ENCODE assay signal across 24 cellular contexts in the genomic region with DNA sequence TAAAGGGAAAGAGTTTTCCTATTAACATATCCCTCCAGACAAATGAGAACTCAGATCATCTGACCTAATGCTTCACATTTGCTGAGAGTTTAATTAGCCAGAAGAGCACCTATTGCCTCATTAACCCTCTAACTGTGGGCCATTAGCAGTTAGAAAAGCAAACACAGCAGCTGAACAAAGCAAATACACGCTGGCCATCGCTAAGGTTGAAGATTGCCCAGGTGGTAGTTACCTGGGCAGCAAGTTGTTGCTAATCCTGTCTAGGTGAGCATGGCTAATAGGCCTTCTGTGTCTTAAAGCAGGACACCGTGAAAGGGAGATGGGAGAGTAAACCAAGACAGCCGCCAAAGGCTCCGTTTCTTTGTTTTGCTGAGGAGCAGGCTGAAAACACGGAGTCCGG. TPM values are rescaled to one million over a fixed set of nuclear protein-coding genes. Genes with fewer than 3 reads are reported as not detected.
A peak's percentile ranks its signal among the peaks of the same experiment; 100 is the strongest.
DNase-seq lines count a peak whose midpoint lies in the region; ATAC-seq and TF ChIP-seq lines count a peak whose summit lies in the region.
"Had no signal": no experiment of that assay in that cellular context is flagged by ENCODE, and none has a peak within 500 bp of the region (broad histone marks: within the 10 kb centered on the region; RNA-seq: fewer than 3 reads in every experiment).

No MANE protein-coding gene starts in this region.

- H3K27me3 Mint-ChIP-seq in H9 (ENCODE audit: low read depth), result no peaks in the 10 kb centered on the region; the same call in none of the 2 replicates

- no peak overlapping the region for H4K91ac ChIP-seq in H9 (ENCODE audit: insufficient read length, low read depth, low read length)

- H3K27ac ChIP-seq in vagina (no peak overlapping the region), H9 (ENCODE audit: insufficient read length, low read depth, low read length) (no peak overlapping the region)
- H3K27ac ChIP-seq: colonic mucosa, SK-N-MC, suprapubic skin had no signal

- H2BK15ac ChIP-seq in H9 (ENCODE audit: low read depth, low read length), result no peak overlapping the region

- intact Hi-C loops in left colon (cut with DNase I, micrococcal nuclease) (no loop called here), vagina (cut with DNase I) (no loop called here)

- H3K36me3 Mint-ChIP-seq in H9 (ENCODE audit: insufficient read depth in 1 of 3, low read depth in 3 of 3), result no peaks in the 10 kb centered on the region; a peak in 2 of 7 replicates

- no peaks in the 10 kb centered on the region for H3K23me2 ChIP-seq in H9 (ENCODE audit: insufficient read length, low read depth, low read length, poor library complexity, severe bottlenecking)

- no peaks in the 10 kb centered on the region for H4K20me1 ChIP-seq in H9 (ENCODE audit: control insufficient read depth, insufficient read depth, insufficient read length)

- no CpG with 5 or more reads among the region's 7 CpGs for WGBS in H9 (ENCODE audit: extremely low coverage, insufficient read length, low lambda C conversion rate)

- H3K4me2 ChIP-seq in H9 (ENCODE audit: insufficient read depth, insufficient read length, low read length), result no peak overlapping the region

- H3K27ac Mint-ChIP-seq in H9, result no peak overlapping the region
- H3K27ac Mint-ChIP-seq: nephron progenitor cell had no signal

- H3K4ac ChIP-seq in H9 (ENCODE audit: low read depth, low read length), result no peak overlapping the region

- TF ChIP-seq POLR2A in vagina (IDR thresholded peaks at IDR 0.05), result no peak

- no peak overlapping the region for H4K8ac ChIP-seq in H9 (replicated peaks; ENCODE audit: insufficient read length, low read depth, low read length)

- H2BK20ac ChIP-seq in H9 (ENCODE audit: low read depth, low read length, poor library complexity, severe bottlenecking), result no peak overlapping the region

- no peak overlapping the region for H3T11ph ChIP-seq in H9 (ENCODE audit: low read length)

- H3K4me1 ChIP-seq in vagina (no peaks in the 10 kb centered on the region), H9 (ENCODE audit: insufficient read depth, low read length) (no peaks in the 10 kb centered on the region)
- H3K4me1 ChIP-seq: colonic mucosa had no signal

- no peak overlapping the region for H3K4me3 Mint-ChIP-seq in H9
- H3K4me3 Mint-ChIP-seq: nephron progenitor cell had no signal

- H3K9me3 ChIP-seq in vagina, result no peaks in the 10 kb centered on the region
- H3K9me3 ChIP-seq in H9 (ENCODE audit: control insufficient read depth, low read depth, low read length), result no peaks in the 10 kb centered on the region
- H3K9me3 ChIP-seq: colonic mucosa, suprapubic skin had no signal

- no peaks in the 10 kb centered on the region for H3K4me1 Mint-ChIP-seq in H9

- H2BK12ac ChIP-seq in H9 (ENCODE audit: insufficient read length, low read depth, low read length), result no peak overlapping the region

- H3K9me3 Mint-ChIP-seq in H9, result peaks cover 2 to 56% of the 10 kb centered on the region in 2 experiments; a peak in 4 of 5 replicates

- no peak overlapping the region for H3K23ac ChIP-seq in H9 (ENCODE audit: insufficient read length, low read depth, low read length)

- no peaks in the 10 kb centered on the region for H3K79me1 ChIP-seq in H9 (ENCODE audit: insufficient read depth, low read depth, low read length, poor library complexity, severe bottlenecking)

- DNase-seq in DMS153 treated with DMSO at 0.1 percent for 48 hours (lab: John Stamatoyannopoulos, UW; ENCODE audit: unreplicated experiment) (peak; percentile 67), NCI-H1417 (lab: John Stamatoyannopoulos, UW) (peak; percentile 30 to 95 (median 79)), NCI-H526 treated with DMSO at 0.1 percent for 48 hours (lab: John Stamatoyannopoulos, UW) (peak; percentile 68), left colon (no peak), vagina (ENCODE audit: extremely low spot score in 2 of 2) (no peak), H9 (no peak)
- DNase-seq in effector CD8-positive, alpha-beta T cell (lab: John Stamatoyannopoulos, UW), result no peak
- DNase-seq: activated naive CD4-positive, alpha-beta T cell; colonic mucosa; foreskin fibroblast; hypothalamus; kidney glomerular epithelial cell; mesendoderm; MV-4-11; NCI-H82; nephron progenitor cell; stimulated activated CD4-positive, alpha-beta T cell treated with anti-CD3 and anti-CD28 coated beads, Interleukin-12 subunit alpha, Interleukin-12 subunit beta, amount 100 ng/mL, for 4 hours; T1000 had no signal

- no peak overlapping the region for H2AFZ ChIP-seq in H9 (ENCODE audit: low read length)

- no peaks in the 10 kb centered on the region for H3K36me3 ChIP-seq in vagina
- H3K36me3 ChIP-seq: colonic mucosa, suprapubic skin had no signal

- H3K9ac ChIP-seq in H9 (ENCODE audit: extremely low read depth, insufficient read length, low read length), result no peak overlapping the region

- no peak overlapping the region for H3K14ac ChIP-seq in H9 (ENCODE audit: insufficient read depth, low read length)

- no peak overlapping the region for H3K56ac ChIP-seq in H9 (ENCODE audit: insufficient read length, low read depth, low read length)

- H4K5ac ChIP-seq in H9 (ENCODE audit: insufficient read length, low read depth, low read length), result no peak overlapping the region

- H2AK5ac ChIP-seq in H9 (ENCODE audit: insufficient read length, low read length), result no peak overlapping the region

- H3K79me2 ChIP-seq in H9 (ENCODE audit: insufficient read depth, low read length), result no peaks in the 10 kb centered on the region; the same call in 1 of the 2 replicates

- H2BK5ac ChIP-seq in H9 (ENCODE audit: insufficient read length, low read length), result no peak overlapping the region

- no peak overlapping the region for H3K4me3 ChIP-seq in vagina
- H3K4me3 ChIP-seq: colonic mucosa, SK-N-MC, suprapubic skin had no signal

- peak; percentile 64 for ATAC-seq in left colon
- ATAC-seq in esophagus mucosa, result no peak
- ATAC-seq: HCT116, Panc1 had no signal

- TF ChIP-seq CTCF in vagina (IDR thresholded peaks at IDR 0.05) (no peak), H9 (conservative IDR thresholded peaks at IDR 0.05) (no peak)

- no peak overlapping the region for H3K18ac ChIP-seq in H9 (ENCODE audit: insufficient read length, low read depth, low read length)

- no peaks in the 10 kb centered on the region for H3K27me3 ChIP-seq in vagina
- no peaks in the 10 kb centered on the region for H3K27me3 ChIP-seq in H9 (ENCODE audit: insufficient read depth, low read length)
- H3K27me3 ChIP-seq: colonic mucosa, suprapubic skin had no signal

- H2BK120ac ChIP-seq in H9 (ENCODE audit: low read depth, low read length, poor library complexity, severe bottlenecking), result no peak overlapping the region

RNA-seq across cellular contexts. Expression of a gene that starts 49.9 kb away (rescaled TPM):
- total RNA-seq in left colon (1 to 10 TPM; 4.5 to 6.1 TPM), vagina (not detected), H9 (2021) (not detected in 2 replicates), esophagus mucosa (not detected)
- total RNA-seq: pulmonary artery endothelial cell, suprapubic skin had no signal

Comparison
In these comparisons a context has a peak if more than half of its experiments do, and no peak if none do; other contexts are left out.
1. DNase-seq: peak in DMS153 treated with DMSO at 0.1 percent for 48 hours (single experiment), NCI-H1417 (3 of 3) and NCI-H526 treated with DMSO at 0.1 percent for 48 hours (single experiment); none in left colon (0 of 2), vagina (0 of 2), H9 (single experiment) and effector CD8-positive, alpha-beta T cell (single experiment).